Comparison of ENCODE assay signal across 8 cellular contexts in the genomic region with DNA sequence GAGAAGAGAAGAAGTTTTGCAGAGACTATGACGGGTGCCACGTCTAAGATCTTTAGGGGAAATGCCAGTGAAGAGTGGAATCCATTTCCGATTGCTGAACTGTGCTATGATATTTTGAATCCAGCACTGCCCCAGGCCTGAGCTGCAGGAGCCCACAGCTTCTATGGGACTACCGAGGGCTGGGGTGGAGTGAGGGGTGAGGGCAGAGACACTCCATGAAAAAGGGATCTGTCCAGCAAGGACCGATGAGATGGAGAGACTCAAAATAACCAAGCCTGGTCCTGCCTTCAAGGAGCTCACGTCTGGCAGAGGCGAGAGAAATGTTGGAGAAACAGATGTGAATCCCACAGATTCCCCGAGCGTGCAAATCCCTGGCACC.
DNase-seq lines count a peak whose midpoint lies in the region; ATAC-seq and TF ChIP-seq lines count a peak whose summit lies in the region.

No MANE protein-coding gene starts in this region.

- peak overlapping the region; percentile 65 to 79 (median 71) for H3K4me3 Mint-ChIP-seq in T-cell

- no peaks in the 10 kb centered on the region for H3K27me3 ChIP-seq in sigmoid colon

- TF ChIP-seq CTCF in sigmoid colon (IDR thresholded peaks at IDR 0.05): no peak

- H3K27me3 Mint-ChIP-seq in T-cell: peaks cover 0 to 20% of the 10 kb centered on the region in 2 donors

- peak overlapping the region; percentile 54 to 71 (median 60) for H3K27ac ChIP-seq in sigmoid colon

- TF ChIP-seq POLR2A in sigmoid colon (IDR thresholded peaks at IDR 0.05): no peak

- in situ Hi-C loops in G401 (cut with HindIII; ENCODE audit: low sequenced_read_pairs): no loop called here

- H3K4me1 Mint-ChIP-seq in T-cell: peaks cover 20 to 22% (median 21%) of the 10 kb centered on the region in 3 donors

- no peak for TF ChIP-seq EP300 in sigmoid colon (IDR thresholded peaks at IDR 0.05)

- H3K9me3 Mint-ChIP-seq in T-cell: no peaks in the 10 kb centered on the region

- POLR2A ChIA-PET in T-cell (lab: Charles Lee): interaction anchor here in 1 of 2 donors (1.0 kb wide), 1 partner anchor 137 kb away, joined by 3 read pairs; no protein-coding TSS in a partner anchor

- H3K4me1 ChIP-seq in sigmoid colon: peaks cover 0 to 25% (median 16%) of the 10 kb centered on the region in 4 donors

- H3K36me3 Mint-ChIP-seq in T-cell: no peaks in the 10 kb centered on the region

- H3K4me3 ChIP-seq in sigmoid colon: peak overlapping the region; percentile 18 to 49 (median 48)

- intact Hi-C loops in Right ventricle myocardium superior (cut with DNase I): no loop called here
- intact Hi-C loops in sigmoid colon (cut with DNase I): loop anchor here (5.0 kb wide), 1 partner anchor 76 kb away; no protein-coding TSS in a partner anchor

- H3K27ac Mint-ChIP-seq in T-cell: peak overlapping the region; percentile 56 to 67

- H3K36me3 ChIP-seq in sigmoid colon: no peaks in the 10 kb centered on the region

- H3K9me3 ChIP-seq in sigmoid colon: no peaks in the 10 kb centered on the region

- peak in 3 of 4 experiments; percentile 15 to 35 (median 34) for ATAC-seq in T-cell (replicated peaks in 1 of 4)
- ATAC-seq in Right ventricle myocardium superior (ENCODE audit: poor library complexity): peak; percentile 38
- no peak for ATAC-seq in HG02678 (IDR thresholded peaks at IDR 0.05; ENCODE audit: unreplicated experiment)
- no peak for ATAC-seq in GM21576 (IDR thresholded peaks at IDR 0.05; ENCODE audit: unreplicated experiment)

- CTCF ChIA-PET in T-cell (lab: Charles Lee): no interaction called here

- WGBS in sigmoid colon, 2 donors: 31 to 35% methylated on average over 9 of the region's 9 CpGs

- DNase-seq in G401 (ENCODE audit: low spot score): peak; percentile 18
- DNase-seq in T-cell: no peak
- DNase-seq in Right ventricle myocardium superior: no peak
- DNase-seq in sigmoid colon: no peak
- no peak for DNase-seq in NCI-H524 (lab: John Stamatoyannopoulos, UW)
- no peak for DNase-seq in germinal center (ENCODE audit: low spot score)

Comparison
In these comparisons a context has a peak if more than half of its experiments do, and no peak if none do; other contexts are left out.
1. ATAC-seq: peak in T-cell (3 of 4) and Right ventricle myocardium superior (single experiment); none in HG02678 (single experiment) and GM21576 (single experiment).